Comparison of ENCODE assay signal across 13 cellular contexts in genomic region chr7:155506854-155507337, GRCh38. TPM values are rescaled to one million over a fixed set of nuclear protein-coding genes. Genes with fewer than 3 reads are reported as not detected.
DNase-seq lines count a peak whose midpoint lies in the region; ATAC-seq, FAIRE-seq and TF ChIP-seq lines count a peak whose summit lies in the region.
"Had no signal": no experiment of that assay in that cellular context is flagged by ENCODE, and none has a peak within 500 bp of the region (broad histone marks: within the 10 kb centered on the region; RNA-seq: fewer than 3 reads in every experiment).

No MANE protein-coding gene starts in this region.

- no peak overlapping the region for H3K4ac ChIP-seq in H1 (replicated peaks; ENCODE audit: insufficient read length, low read depth, low read length)

- H2AFZ ChIP-seq in H1 (ENCODE audit: low read length), result no peak overlapping the region

- TF ChIP-seq POLR2A in H1 (IDR thresholded peaks at IDR 0.05; ENCODE audit: control extremely low read depth in 1 of 2, low read depth in 2 of 2, low read length in 2 of 2), result no peak

- H2AK5ac ChIP-seq in H1 (ENCODE audit: low read depth, low read length), result no peak overlapping the region

- H4K8ac ChIP-seq in H1 (ENCODE audit: extremely low read depth, insufficient read depth, low read length), result no peak overlapping the region

- H3K4me1 ChIP-seq in H1 (replicated peaks in 1 of 4; ENCODE audit: control insufficient read depth in 3 of 4, insufficient read depth in 4 of 4, low read length in 3 of 4), result peaks cover 0 to 14% (median 2%) of the 10 kb centered on the region in 4 experiments; a peak in 5 of 7 replicates

- ATAC-seq in HG02623 (IDR thresholded peaks at IDR 0.05; ENCODE audit: unreplicated experiment), result no peak

- DNase-seq in activated CD4-positive, alpha-beta memory T cell treated with anti-CD3 and anti-CD28 coated beads for 36 hours, result peak; percentile 27
- no peak for DNase-seq in activated CD4-positive, alpha-beta memory T cell treated with anti-CD3 and anti-CD28 coated beads, Interleukin-2, amount 10 ng/mL, durations not matched to agents 7 days and 5 days
- peak; percentile 31 for DNase-seq in NCI-H526 treated with DMSO at 0.1 percent for 48 hours (lab: John Stamatoyannopoulos, UW)
- DNase-seq in H1 (ENCODE audit: low read depth in 1 of 2, low spot score in 2 of 2), result no peak
- DNase-seq in retina, result peak; percentile 78
- DNase-seq in stimulated activated CD4-positive, alpha-beta T cell treated with anti-CD3 and anti-CD28 coated beads, Interleukin-2, amount 100 ng/mL, for 48 hours, result no peak
- no peak for DNase-seq in AG08396 (ENCODE audit: low spot score)
- DNase-seq: GDM1; stimulated activated CD4-positive, alpha-beta T cell treated with anti-CD3 and anti-CD28 coated beads, Interleukin-4, amount 100 ng/mL, for 1 hour had no signal

- peaks cover 3% of the 10 kb centered on the region for H3K23me2 ChIP-seq in H1 (ENCODE audit: low read depth, low read length)

- H3K23ac ChIP-seq in H1 (ENCODE audit: insufficient read length), result no peak overlapping the region

- no peak overlapping the region for H3K14ac ChIP-seq in H1 (ENCODE audit: insufficient read length)

- no peak for FAIRE-seq in H1 (lab: Jason Lieb, UNC)

- no peak for TF ChIP-seq CTCF in H1 (IDR thresholded peaks at IDR 0.05; ENCODE audit: control extremely low read depth in 1 of 3, insufficient read depth in 1 of 3, low read depth in 1 of 3, low read length in 3 of 3)

- H2BK5ac ChIP-seq in H1 (ENCODE audit: low read depth, low read length), result no peak overlapping the region

- H4K20me1 ChIP-seq in H1 (replicated peaks in 1 of 2; ENCODE audit: control insufficient read depth in 1 of 2, insufficient read depth in 2 of 2, low read length in 2 of 2), result peaks cover 15 to 16% of the 10 kb centered on the region in 2 experiments

- H3K56ac ChIP-seq in H1 (replicated peaks; ENCODE audit: insufficient read length, low read depth, low read length), result no peak overlapping the region

- no peak overlapping the region for H3K27ac Mint-ChIP-seq in activated CD4-positive, alpha-beta memory T cell treated with anti-CD3 and anti-CD28 coated beads for 36 hours
- H3K27ac Mint-ChIP-seq in activated CD4-positive, alpha-beta memory T cell treated with anti-CD3 and anti-CD28 coated beads, Interleukin-2, amount 10 ng/mL, durations not matched to agents 7 days and 5 days, result no peak overlapping the region
- H3K27ac Mint-ChIP-seq: nephron had no signal

- H2BK20ac ChIP-seq in H1 (ENCODE audit: low read length), result no peak overlapping the region

- no peak for TF ChIP-seq EP300 in H1 (IDR thresholded peaks at IDR 0.05; ENCODE audit: borderline replicate concordance in 1 of 2, low read depth in 2 of 2, low read length in 2 of 2)

- no peak overlapping the region for H3K27ac ChIP-seq in H1 (ENCODE audit: low read depth, low read length)

- H2BK120ac ChIP-seq in H1 (replicated peaks; ENCODE audit: low read depth, low read length), result no peak overlapping the region

- H3K4me2 ChIP-seq in H1 (ENCODE audit: insufficient read depth in 1 of 2, low read depth in 2 of 2, low read length in 2 of 2), result peak overlapping the region in 1 of 2 experiments; percentile 11; a peak in 2 of 4 replicates

- no peaks in the 10 kb centered on the region for H3K9me3 Mint-ChIP-seq in activated CD4-positive, alpha-beta memory T cell treated with anti-CD3 and anti-CD28 coated beads for 36 hours
- H3K9me3 Mint-ChIP-seq in activated CD4-positive, alpha-beta memory T cell treated with anti-CD3 and anti-CD28 coated beads, Interleukin-2, amount 10 ng/mL, durations not matched to agents 7 days and 5 days, result no peaks in the 10 kb centered on the region

- intact Hi-C loops in activated CD4-positive, alpha-beta memory T cell treated with anti-CD3 and anti-CD28 coated beads for 36 hours (cut with micrococcal nuclease), result no loop called here

- peaks cover 76% of the 10 kb centered on the region for H3K27me3 Mint-ChIP-seq in activated CD4-positive, alpha-beta memory T cell treated with anti-CD3 and anti-CD28 coated beads for 36 hours
- peaks cover 86% of the 10 kb centered on the region for H3K27me3 Mint-ChIP-seq in activated CD4-positive, alpha-beta memory T cell treated with anti-CD3 and anti-CD28 coated beads, Interleukin-2, amount 10 ng/mL, durations not matched to agents 7 days and 5 days

- H3K4me3 Mint-ChIP-seq in activated CD4-positive, alpha-beta memory T cell treated with anti-CD3 and anti-CD28 coated beads for 36 hours, result no peak overlapping the region
- no peak overlapping the region for H3K4me3 Mint-ChIP-seq in activated CD4-positive, alpha-beta memory T cell treated with anti-CD3 and anti-CD28 coated beads, Interleukin-2, amount 10 ng/mL, durations not matched to agents 7 days and 5 days
- H3K4me3 Mint-ChIP-seq: nephron had no signal

- CTCF ChIA-PET in activated CD4-positive, alpha-beta memory T cell treated with anti-CD3 and anti-CD28 coated beads for 36 hours (lab: Charles Lee), result interaction anchor here (0.7 kb wide), 1 partner anchor 579 kb away, joined by 3 read pairs; no protein-coding TSS in a partner anchor
- CTCF ChIA-PET in activated CD4-positive, alpha-beta memory T cell treated with anti-CD3 and anti-CD28 coated beads, Interleukin-2, amount 10 ng/mL, durations not matched to agents 7 days and 5 days (lab: Charles Lee), result no interaction called here
- CTCF ChIA-PET in H1 (lab: Charles Lee; ENCODE audit: partially characterized antibody), result interaction anchor here (0.7 to 1.2 kb wide), 5 partner anchors 11 to 1509 kb away, joined by 3 to 5 read pairs (median 3); no protein-coding TSS in a partner anchor

- no peaks in the 10 kb centered on the region for H3K79me1 ChIP-seq in H1 (ENCODE audit: low read depth, low read length)

- peaks cover 66 to 98% (median 84%) of the 10 kb centered on the region in 4 experiments for H3K27me3 ChIP-seq in H1 (replicated peaks in 1 of 4; ENCODE audit: control insufficient read depth in 3 of 4, extremely low read depth in 1 of 4, insufficient read depth in 3 of 4, low read length in 3 of 4)

- 11% methylated on average over 14 of the region's 14 CpGs; no CpG with 5 or more reads in 1 of the 2 experiments for WGBS in H1 (ENCODE audit: extremely low coverage in 1 of 2, insufficient coverage in 1 of 2, insufficient read length in 1 of 2, insufficient replicate concordance in 2 of 2, low coverage in 1 of 2, low lambda C conversion rate in 2 of 2, missing lambda C conversion rate in 1 of 2), 2 experiments

- no peaks in the 10 kb centered on the region for H3K9me3 ChIP-seq in H1 (ENCODE audit: insufficient read depth in 2 of 2, low read depth in 1 of 2, low read length in 1 of 2)

- 0 out of 2 replicates have a peak overlapping the region, but pooled peaks have one; percentile 3 for H2BK12ac ChIP-seq in H1 (ENCODE audit: low read depth, low read length)

- no peak overlapping the region for H3K18ac ChIP-seq in H1 (ENCODE audit: extremely low read depth, low read length)

- H3K79me2 ChIP-seq in H1 (ENCODE audit: control insufficient read depth in 1 of 2, insufficient read depth in 2 of 2, low read length in 2 of 2), result no peaks in the 10 kb centered on the region

- H3K4me3 ChIP-seq in H1 (ENCODE audit: extremely low read depth in 1 of 4, insufficient read depth in 2 of 4, low read depth in 3 of 4, low read length in 4 of 4), result no peak overlapping the region

- H3K4me1 Mint-ChIP-seq in activated CD4-positive, alpha-beta memory T cell treated with anti-CD3 and anti-CD28 coated beads for 36 hours (ENCODE audit: low read depth), result peaks cover 15% of the 10 kb centered on the region
- peaks cover 13% of the 10 kb centered on the region for H3K4me1 Mint-ChIP-seq in activated CD4-positive, alpha-beta memory T cell treated with anti-CD3 and anti-CD28 coated beads, Interleukin-2, amount 10 ng/mL, durations not matched to agents 7 days and 5 days

- TF ChIP-seq RAD21 in H1 (IDR thresholded peaks at IDR 0.05 in 1 of 2, conservative IDR thresholded peaks at IDR 0.05 in 1 of 2; ENCODE audit: low read depth in 2 of 2, low read length in 2 of 2), result no peak

- no peak overlapping the region for H4K5ac ChIP-seq in H1 (ENCODE audit: insufficient read length, low read depth, low read length)

- no peaks in the 10 kb centered on the region; a peak in 1 of 8 replicates for H3K36me3 ChIP-seq in H1 (ENCODE audit: control insufficient read depth in 2 of 4, insufficient read depth in 4 of 4, low read length in 3 of 4)

- H3K9ac ChIP-seq in H1 (replicated peaks in 1 of 4; ENCODE audit: extremely low read depth in 1 of 4, low read depth in 3 of 4, low read length in 3 of 4), result no peak overlapping the region

- H4K91ac ChIP-seq in H1 (replicated peaks; ENCODE audit: insufficient read length, low read length), result no peak overlapping the region

- POLR2A ChIA-PET in activated CD4-positive, alpha-beta memory T cell treated with anti-CD3 and anti-CD28 coated beads for 36 hours (lab: Charles Lee), result no interaction called here
- POLR2A ChIA-PET in activated CD4-positive, alpha-beta memory T cell treated with anti-CD3 and anti-CD28 coated beads, Interleukin-2, amount 10 ng/mL, durations not matched to agents 7 days and 5 days (lab: Charles Lee), result no interaction called here
- POLR2A ChIA-PET in H1 (lab: Charles Lee; ENCODE audit: partially characterized antibody), result no interaction called here

- H3K36me3 Mint-ChIP-seq in activated CD4-positive, alpha-beta memory T cell treated with anti-CD3 and anti-CD28 coated beads for 36 hours, result peaks cover 5% of the 10 kb centered on the region
- H3K36me3 Mint-ChIP-seq in activated CD4-positive, alpha-beta memory T cell treated with anti-CD3 and anti-CD28 coated beads, Interleukin-2, amount 10 ng/mL, durations not matched to agents 7 days and 5 days (ENCODE audit: low read depth), result peaks cover 7% of the 10 kb centered on the region

- no peak overlapping the region for H2BK15ac ChIP-seq in H1 (ENCODE audit: low read length)

RNA-seq across cellular contexts. Expression of gene CNPY1, which starts 39.5 kb away (rescaled TPM):
- not detected for total RNA-seq in activated CD4-positive, alpha-beta memory T cell treated with anti-CD3 and anti-CD28 coated beads for 36 hours
- not detected for total RNA-seq in activated CD4-positive, alpha-beta memory T cell treated with anti-CD3 and anti-CD28 coated beads, Interleukin-2, amount 10 ng/mL, durations not matched to agents 7 days and 5 days
- not detected in 2 replicates for total RNA-seq in H1 (2021; fragmentation: NEBNext Ultra II Directional; extraction: Animal tissue kit (Norgen Biotek cat#: 25700))
- not detected in 2 replicates for polyA plus RNA-seq in H1 (2011; rRNA removed)
- not detected for polyA plus RNA-seq in H1 (2011; cell fraction: cytosol; rRNA removed)
- polyA plus RNA-seq in H1 (2011; cell fraction: nucleus; rRNA removed), result not detected
- not detected in 4 replicates for polyA plus RNA-seq in H1 (2012, experiment 1 of 2)
- polyA plus RNA-seq in H1 (2012, experiment 2 of 2), result not detected
- polyA plus RNA-seq in H1 (2013, experiment 1 of 2), result not detected
- polyA plus RNA-seq in H1 (2013, experiment 2 of 2), result not detected
- polyA minus RNA-seq in H1 (2011; rRNA and poly(A)+ RNA removed), result not detected in 2 replicates
- polyA minus RNA-seq in H1 (2011; cell fraction: cytosol; rRNA and poly(A)+ RNA removed), result not detected
- 0.30 TPM for polyA minus RNA-seq in H1 (2011; cell fraction: nucleus; rRNA and poly(A)+ RNA removed)
- total RNA-seq: epithelial cell of proximal tubule; T-helper 2 cell treated with Interferon-gamma antibody and Interleukin-4, amounts not matched to agents 100 ng/mL and 5 ng/mL, for 36 hours had no signal

RNA-seq across cellular contexts. Expression of gene EN2, which starts 49.0 kb away (rescaled TPM):
- total RNA-seq in activated CD4-positive, alpha-beta memory T cell treated with anti-CD3 and anti-CD28 coated beads for 36 hours, result not detected
- not detected for total RNA-seq in activated CD4-positive, alpha-beta memory T cell treated with anti-CD3 and anti-CD28 coated beads, Interleukin-2, amount 10 ng/mL, durations not matched to agents 7 days and 5 days
- not detected in 2 replicates for total RNA-seq in H1 (2021; fragmentation: NEBNext Ultra II Directional; extraction: Animal tissue kit (Norgen Biotek cat#: 25700))
- polyA plus RNA-seq in H1 (2011; rRNA removed), result 0.03 TPM in 1 of 2 replicates, not detected in the other
- polyA plus RNA-seq in H1 (2011; cell fraction: cytosol; rRNA removed), result not detected
- not detected for polyA plus RNA-seq in H1 (2011; cell fraction: nucleus; rRNA removed)
- 0.04 TPM in 1 of 4 replicates, not detected in the others for polyA plus RNA-seq in H1 (2012, experiment 1 of 2)
- polyA plus RNA-seq in H1 (2012, experiment 2 of 2), result not detected
- not detected for polyA plus RNA-seq in H1 (2013, experiment 1 of 2)
- polyA plus RNA-seq in H1 (2013, experiment 2 of 2), result not detected
- polyA minus RNA-seq in H1 (2011; rRNA and poly(A)+ RNA removed), result not detected in 2 replicates
- polyA minus RNA-seq in H1 (2011; cell fraction: cytosol; rRNA and poly(A)+ RNA removed), result not detected
- polyA minus RNA-seq in H1 (2011; cell fraction: nucleus; rRNA and poly(A)+ RNA removed), result not detected
- total RNA-seq: epithelial cell of proximal tubule; T-helper 2 cell treated with Interferon-gamma antibody and Interleukin-4, amounts not matched to agents 100 ng/mL and 5 ng/mL, for 36 hours had no signal

Comparison
In these comparisons a context has a peak if more than half of its experiments do, and no peak if none do; other contexts are left out.
1. DNase-seq: peak in activated CD4-positive, alpha-beta memory T cell treated with anti-CD3 and anti-CD28 coated beads for 36 hours (single experiment), NCI-H526 treated with DMSO at 0.1 percent for 48 hours (single experiment) and retina (single experiment); none in activated CD4-positive, alpha-beta memory T cell treated with anti-CD3 and anti-CD28 coated beads, Interleukin-2, amount 10 ng/mL, durations not matched to agents 7 days and 5 days (single experiment), H1 (0 of 2), stimulated activated CD4-positive, alpha-beta T cell treated with anti-CD3 and anti-CD28 coated beads, Interleukin-2, amount 100 ng/mL, for 48 hours (0 of 2) and AG08396 (single experiment).